8 cellular contexts compared by ENCODE assay signal in genomic region chr5:59039296-59040006, GRCh38.
A peak's percentile ranks its signal among the peaks of the same experiment; 100 is the strongest.
DNase-seq lines count a peak whose midpoint lies in the region; ATAC-seq and TF ChIP-seq lines count a peak whose summit lies in the region.

No MANE protein-coding gene starts in this region.

- H3K27ac Mint-ChIP-seq in activated naive CD8-positive, alpha-beta T cell treated with anti-CD3 and anti-CD28 coated beads, Interleukin-2, amount 50 U/mL, for 24 hours: peak overlapping the region; percentile 90

- H3K27me3 ChIP-seq in BLaER1 treated with 17β-estradiol and CSF1 and Interleukin-3, amounts not matched to agents 10 nM and 100 nM: peaks cover 0 to 35% (median 22%) of the 10 kb centered on the region in 11 experiments; a peak in 18 of 22 replicates
- H3K27me3 ChIP-seq in SU-DHL-6 (ENCODE audit: low read length): no peaks in the 10 kb centered on the region
- no peaks in the 10 kb centered on the region for H3K27me3 ChIP-seq in heart right ventricle
- no peaks in the 10 kb centered on the region for H3K27me3 ChIP-seq in psoas muscle (ENCODE audit: insufficient read depth in 3 of 3, low read length in 2 of 3)
- no peaks in the 10 kb centered on the region for H3K27me3 ChIP-seq in uterus

- peak overlapping the region; percentile 76 to 93 (median 87) for H3K27ac ChIP-seq in BLaER1 treated with 17β-estradiol and CSF1 and Interleukin-3, amounts not matched to agents 10 nM and 100 nM
- no peak overlapping the region for H3K27ac ChIP-seq in SU-DHL-6 (ENCODE audit: low read depth, low read length)
- H3K27ac ChIP-seq in heart right ventricle: peak overlapping the region; percentile 20 to 95 (median 78)
- H3K27ac ChIP-seq in psoas muscle: peak overlapping the region; percentile 94
- peak overlapping the region; percentile 49 to 53 for H3K27ac ChIP-seq in uterus

- H3K4me3 ChIP-seq in BLaER1 treated with 17β-estradiol and CSF1 and Interleukin-3, amounts not matched to agents 10 nM and 100 nM: peak overlapping the region; percentile 79 to 95 (median 84)
- peak overlapping the region; percentile 56 for H3K4me3 ChIP-seq in SU-DHL-6 (ENCODE audit: insufficient read depth, low read length, poor library complexity, severe bottlenecking)
- H3K4me3 ChIP-seq in heart right ventricle: peak overlapping the region; percentile 51 to 87 (median 78)
- peak overlapping the region; percentile 87 for H3K4me3 ChIP-seq in psoas muscle
- H3K4me3 ChIP-seq in uterus: peak overlapping the region; percentile 51 to 58

- H3K4me2 ChIP-seq in BLaER1 treated with 17β-estradiol and CSF1 and Interleukin-3, amounts not matched to agents 10 nM and 100 nM: peak overlapping the region; percentile 79 to 98 (median 93)
- peak overlapping the region; percentile 65 for H3K4me2 ChIP-seq in SU-DHL-6 (ENCODE audit: low read depth, low read length, poor library complexity, severe bottlenecking)

- intact Hi-C loops in heart right ventricle (cut with DNase I): loop anchor here in 9 of 10 donors (1.0 to 10.0 kb wide), 10 partner anchors 85 to 315 kb away; no protein-coding TSS in a partner anchor
- intact Hi-C loops in psoas muscle (cut with DNase I): loop anchor here (1.0 to 5.0 kb wide), 6 partner anchors 38 to 333 kb away; no protein-coding TSS in a partner anchor
- intact Hi-C loops in uterus (cut with DNase I; ENCODE audit: low total_unique reads): no loop called here

- peaks cover 29% of the 10 kb centered on the region for H3K36me3 Mint-ChIP-seq in activated naive CD8-positive, alpha-beta T cell treated with anti-CD3 and anti-CD28 coated beads, Interleukin-2, amount 50 U/mL, for 24 hours (ENCODE audit: low read depth)

- no peaks in the 10 kb centered on the region for H3K9me3 Mint-ChIP-seq in activated naive CD8-positive, alpha-beta T cell treated with anti-CD3 and anti-CD28 coated beads, Interleukin-2, amount 50 U/mL, for 24 hours

- peak overlapping the region; percentile 86 for H2AFZ ChIP-seq in SU-DHL-6 (ENCODE audit: low read depth, low read length, severe bottlenecking)

- no peaks in the 10 kb centered on the region for H3K36me3 ChIP-seq in BLaER1 treated with 17β-estradiol and CSF1 and Interleukin-3, amounts not matched to agents 10 nM and 100 nM
- H3K36me3 ChIP-seq in SU-DHL-6 (ENCODE audit: low read length): no peaks in the 10 kb centered on the region
- H3K36me3 ChIP-seq in heart right ventricle: no peaks in the 10 kb centered on the region
- H3K36me3 ChIP-seq in psoas muscle (ENCODE audit: insufficient read depth in 1 of 2, low read depth in 1 of 2): no peaks in the 10 kb centered on the region
- no peaks in the 10 kb centered on the region for H3K36me3 ChIP-seq in uterus

- peaks cover 42 to 75% (median 65%) of the 10 kb centered on the region in 10 experiments for H3K4me1 ChIP-seq in BLaER1 treated with 17β-estradiol and CSF1 and Interleukin-3, amounts not matched to agents 10 nM and 100 nM
- H3K4me1 ChIP-seq in heart right ventricle (peaks cover 3 to 72% (median 55%) of the 10 kb centered on the region in 9 donors), psoas muscle (peaks cover 49% of the 10 kb centered on the region), uterus (no peaks in the 10 kb centered on the region)

- 1% methylated on average over 86 of the region's 86 CpGs for WGBS in heart right ventricle, 2 donors
- 0 to 1% (median 1%) methylated on average over 82 to 86 of the region's 86 CpGs for WGBS in psoas muscle, 3 donors

- no peaks in the 10 kb centered on the region for H3K79me2 ChIP-seq in SU-DHL-6 (ENCODE audit: insufficient read depth, low read length)

- peaks cover 0 to 12% (median 0%) of the 10 kb centered on the region in 11 experiments; a peak in 3 of 22 replicates for H4K20me1 ChIP-seq in BLaER1 treated with 17β-estradiol and CSF1 and Interleukin-3, amounts not matched to agents 10 nM and 100 nM
- H4K20me1 ChIP-seq in SU-DHL-6 (ENCODE audit: low read depth, low read length): no peaks in the 10 kb centered on the region

- peak overlapping the region; percentile 82 to 92 (median 86) for H3K9ac ChIP-seq in BLaER1 treated with 17β-estradiol and CSF1 and Interleukin-3, amounts not matched to agents 10 nM and 100 nM
- peak overlapping the region; percentile 56 for H3K9ac ChIP-seq in SU-DHL-6 (ENCODE audit: low read length)

- H3K9me3 ChIP-seq in BLaER1 treated with 17β-estradiol and CSF1 and Interleukin-3, amounts not matched to agents 10 nM and 100 nM (replicated peaks in 1 of 11): no peaks in the 10 kb centered on the region
- no peaks in the 10 kb centered on the region for H3K9me3 ChIP-seq in SU-DHL-6 (ENCODE audit: insufficient read depth, low read length)
- H3K9me3 ChIP-seq in heart right ventricle: no peaks in the 10 kb centered on the region
- no peaks in the 10 kb centered on the region for H3K9me3 ChIP-seq in psoas muscle
- no peaks in the 10 kb centered on the region for H3K9me3 ChIP-seq in uterus

- ATAC-seq in GM19397 (IDR thresholded peaks at IDR 0.05; ENCODE audit: unreplicated experiment): peak; percentile 69
- ATAC-seq in HG03520 (IDR thresholded peaks at IDR 0.05; ENCODE audit: unreplicated experiment): peak; percentile 55
- ATAC-seq in activated naive CD8-positive, alpha-beta T cell treated with anti-CD3 and anti-CD28 coated beads, Interleukin-2, amount 50 U/mL, for 24 hours: peak; percentile 73
- ATAC-seq in heart right ventricle: peak; percentile 66 to 87 (median 74)
- peak; percentile 66 to 78 (median 69) for ATAC-seq in psoas muscle

- peak overlapping the region; percentile 86 for H3K4me3 Mint-ChIP-seq in activated naive CD8-positive, alpha-beta T cell treated with anti-CD3 and anti-CD28 coated beads, Interleukin-2, amount 50 U/mL, for 24 hours

- no peaks in the 10 kb centered on the region for H3K27me3 Mint-ChIP-seq in activated naive CD8-positive, alpha-beta T cell treated with anti-CD3 and anti-CD28 coated beads, Interleukin-2, amount 50 U/mL, for 24 hours

- peak in 1 of 2 donors; percentile 20 for TF ChIP-seq POLR2A in uterus (IDR thresholded peaks at IDR 0.05)

- peaks cover 59% of the 10 kb centered on the region for H3K4me1 Mint-ChIP-seq in activated naive CD8-positive, alpha-beta T cell treated with anti-CD3 and anti-CD28 coated beads, Interleukin-2, amount 50 U/mL, for 24 hours

- peak; percentile 88 for DNase-seq in activated naive CD8-positive, alpha-beta T cell treated with anti-CD3 and anti-CD28 coated beads, Interleukin-2, amount 50 U/mL, for 24 hours
- DNase-seq in heart right ventricle (peak; percentile 71 to 85), psoas muscle (peak; percentile 92 to 93), uterus (peak; percentile 60 to 63)

- TF ChIP-seq CTCF in SU-DHL-6 (IDR thresholded peaks at IDR 0.05; ENCODE audit: insufficient read depth, low read length, poor library complexity, severe bottlenecking) (no peak), heart right ventricle (IDR thresholded peaks at IDR 0.05) (no peak), psoas muscle (IDR thresholded peaks at IDR 0.05) (no peak), uterus (IDR thresholded peaks at IDR 0.05) (no peak)

- H3F3A ChIP-seq in SU-DHL-6 (ENCODE audit: insufficient read depth): 0 out of 2 replicates have a peak, but pooled peaks cover 4% of the 10 kb centered on the region

- H3K9me2 ChIP-seq in SU-DHL-6 (replicated peaks; ENCODE audit: insufficient read depth, low read length): no peaks in the 10 kb centered on the region
